9 cellular contexts compared by ENCODE assay signal in genomic region chr3:50333744-50334328, GRCh38. TPM values are rescaled to one million over a fixed set of nuclear protein-coding genes. Genes with fewer than 3 reads are reported as not detected.
DNase-seq lines count a peak whose midpoint lies in the region; ATAC-seq and TF ChIP-seq lines count a peak whose summit lies in the region.
"Had no signal": no experiment of that assay in that cellular context is flagged by ENCODE, and none has a peak within 500 bp of the region (broad histone marks: within the 10 kb centered on the region; RNA-seq: fewer than 3 reads in every experiment).

No MANE protein-coding gene starts in this region.

- peak overlapping the region; percentile 91 for H3K27ac Mint-ChIP-seq in activated CD8-positive, alpha-beta T cell treated with anti-CD3 and anti-CD28 coated beads for 36 hours

- no peak overlapping the region for H2AFZ ChIP-seq in DND-41 (ENCODE audit: low read depth, low read length)

- H3K27me3 ChIP-seq in DND-41 (ENCODE audit: insufficient read depth, low read length, poor library complexity) (no peaks in the 10 kb centered on the region), psoas muscle (ENCODE audit: insufficient read depth in 3 of 3, low read length in 2 of 3) (no peaks in the 10 kb centered on the region)

- H3K27me3 Mint-ChIP-seq in activated CD8-positive, alpha-beta T cell treated with anti-CD3 and anti-CD28 coated beads for 36 hours, result no peaks in the 10 kb centered on the region

- no peaks in the 10 kb centered on the region for H3K9me3 Mint-ChIP-seq in activated CD8-positive, alpha-beta T cell treated with anti-CD3 and anti-CD28 coated beads for 36 hours

- DNase-seq in DND-41 (no peak), foreskin fibroblast (peak; percentile 48 to 60), psoas muscle (peak; percentile 60 to 71), SHP77 (lab: John Stamatoyannopoulos, UW) (no peak), SW 1271 (lab: John Stamatoyannopoulos, UW) (no peak), middle frontal gyrus (ENCODE audit: extremely low spot score, low spot score) (no peak), NCI-H2029 treated with DMSO at 0.1 percent for 48 hours (lab: John Stamatoyannopoulos, UW) (no peak)
- no peak for DNase-seq in activated CD8-positive, alpha-beta T cell treated with anti-CD3 and anti-CD28 coated beads for 36 hours
- DNase-seq: central memory CD4-positive, alpha-beta T cell had no signal

- H3K4me1 ChIP-seq in DND-41 (ENCODE audit: insufficient read depth, low read length) (peaks cover 76% of the 10 kb centered on the region), psoas muscle (peaks cover 45% of the 10 kb centered on the region)

- peaks cover 53% of the 10 kb centered on the region for H4K20me1 ChIP-seq in DND-41 (ENCODE audit: insufficient read depth, low read length)

- H3K4me2 ChIP-seq in DND-41 (ENCODE audit: insufficient read depth, low read length), result peak overlapping the region; percentile 81

- POLR2A ChIA-PET in activated CD8-positive, alpha-beta T cell treated with anti-CD3 and anti-CD28 coated beads for 36 hours (lab: Charles Lee), result interaction anchor here (0.7 to 12.3 kb wide), 3 partner anchors 14 to 35 kb away, joined by 3 to 137 read pairs (median 126); partner anchors contain the start of genes CYB561D2, HYAL2, HYAL3 and NAA80

- H3K4me3 ChIP-seq in DND-41 (ENCODE audit: low read depth in 1 of 2, low read length in 2 of 2) (0 out of 4 replicates have a peak overlapping the region, but pooled peaks of 1 of the 2 experiments have one; percentile 29), foreskin fibroblast (ENCODE audit: low read depth in 1 of 2, low read length in 2 of 2) (no peak overlapping the region), psoas muscle (peak overlapping the region; percentile 93)

- peak overlapping the region; percentile 39; the same call in 1 of the 2 replicates for H3K9ac ChIP-seq in DND-41 (ENCODE audit: low read depth, low read length)

- peak overlapping the region; percentile 48; the same call in 1 of the 2 replicates for H3K27ac ChIP-seq in DND-41 (ENCODE audit: low read length)
- peak overlapping the region; percentile 95 for H3K27ac ChIP-seq in psoas muscle

- H3K79me2 ChIP-seq in DND-41 (ENCODE audit: insufficient read depth, low read length), result peaks cover 75% of the 10 kb centered on the region

- no peak for TF ChIP-seq CTCF in DND-41 (IDR thresholded peaks at IDR 0.05; ENCODE audit: borderline replicate concordance, extremely low read depth, low read length, poor library complexity, severe bottlenecking)
- TF ChIP-seq CTCF in activated CD8-positive, alpha-beta T cell treated with anti-CD3 and anti-CD28 coated beads for 36 hours (IDR thresholded peaks at IDR 0.05), result no peak
- TF ChIP-seq CTCF in foreskin fibroblast (IDR thresholded peaks at IDR 0.05; ENCODE audit: low read depth, low read length), result no peak
- TF ChIP-seq CTCF in psoas muscle (IDR thresholded peaks at IDR 0.05), result no peak

- ATAC-seq in DND-41 (ENCODE audit: insufficient read depth, low read depth), result no peak
- ATAC-seq in activated CD8-positive, alpha-beta T cell treated with anti-CD3 and anti-CD28 coated beads for 36 hours, result no peak
- ATAC-seq in psoas muscle, result no peak

- peak overlapping the region; percentile 88 for H3K4me3 Mint-ChIP-seq in activated CD8-positive, alpha-beta T cell treated with anti-CD3 and anti-CD28 coated beads for 36 hours

- H3K36me3 Mint-ChIP-seq in activated CD8-positive, alpha-beta T cell treated with anti-CD3 and anti-CD28 coated beads for 36 hours (ENCODE audit: low read depth), result peaks cover 74% of the 10 kb centered on the region

- no peaks in the 10 kb centered on the region for H3K9me3 ChIP-seq in DND-41 (ENCODE audit: insufficient read depth, low read length, severe bottlenecking)
- H3K9me3 ChIP-seq in psoas muscle, result no peaks in the 10 kb centered on the region

- 43 to 64% (median 46%) methylated on average over 12 of the region's 12 CpGs for WGBS in psoas muscle, 3 donors

- intact Hi-C loops in activated CD8-positive, alpha-beta T cell treated with anti-CD3 and anti-CD28 coated beads for 36 hours (cut with micrococcal nuclease), result no loop called here
- intact Hi-C loops in psoas muscle (cut with DNase I), result no loop called here

- H3K4me1 Mint-ChIP-seq in activated CD8-positive, alpha-beta T cell treated with anti-CD3 and anti-CD28 coated beads for 36 hours (ENCODE audit: low read depth), result peaks cover 32% of the 10 kb centered on the region

- peaks cover 67% of the 10 kb centered on the region for H3K36me3 ChIP-seq in DND-41 (ENCODE audit: insufficient read depth, low read length)
- peaks cover 3 to 41% of the 10 kb centered on the region in 2 donors for H3K36me3 ChIP-seq in psoas muscle (ENCODE audit: insufficient read depth in 1 of 2, low read depth in 1 of 2)

- CTCF ChIA-PET in activated CD8-positive, alpha-beta T cell treated with anti-CD3 and anti-CD28 coated beads for 36 hours (lab: Charles Lee), result interaction anchor here (1.4 to 6.1 kb wide), 3 partner anchors 10 to 108 kb away, joined by 3 to 40 read pairs (median 8); partner anchors contain the start of gene HYAL2

RNA-seq across cellular contexts. Expression of gene TUSC2, which starts 5.8 kb away (rescaled TPM):
- total RNA-seq in activated CD8-positive, alpha-beta T cell treated with anti-CD3 and anti-CD28 coated beads for 36 hours, result 10 to 100 TPM; 16.7 to 19.5 TPM
- 10 to 100 TPM; 31.5 to 43.6 (median 33.7) TPM for total RNA-seq in psoas muscle
- polyA plus RNA-seq in psoas muscle, result 100 to 1,000 TPM in 1 of 3 donors, 10 to 100 TPM in 2; 38.0 to 100 (median 84.9) TPM

RNA-seq across cellular contexts. Expression of gene RASSF1, which starts 6.8 kb away (rescaled TPM):
- total RNA-seq in activated CD8-positive, alpha-beta T cell treated with anti-CD3 and anti-CD28 coated beads for 36 hours, result 10 to 100 TPM; 75.8 to 76.5 TPM
- total RNA-seq in psoas muscle, result 10 to 100 TPM; 10.1 to 24.2 (median 14.9) TPM
- 10 to 100 TPM; 33.3 to 84.5 (median 37.9) TPM for polyA plus RNA-seq in psoas muscle

RNA-seq across cellular contexts. Expression of gene HYAL2, which starts 11.3 kb away (rescaled TPM):
- 1 to 10 TPM; 3.9 to 4.1 TPM for total RNA-seq in activated CD8-positive, alpha-beta T cell treated with anti-CD3 and anti-CD28 coated beads for 36 hours
- 10 to 100 TPM; 20.6 to 42.8 (median 25.6) TPM for total RNA-seq in psoas muscle
- polyA plus RNA-seq in psoas muscle, result 10 to 100 TPM; 25.3 to 61.7 (median 41.8) TPM

RNA-seq across cellular contexts. Expression of gene ZMYND10, which starts 11.7 kb away (rescaled TPM):
- total RNA-seq in activated CD8-positive, alpha-beta T cell treated with anti-CD3 and anti-CD28 coated beads for 36 hours, result 1 to 10 TPM; 1.5 to 2.6 TPM
- total RNA-seq in psoas muscle, result under 1 TPM; 0.24 to 0.99 (median 0.57) TPM
- polyA plus RNA-seq in psoas muscle, result under 1 TPM; 0.23 to 0.99 (median 0.51) TPM

RNA-seq across cellular contexts. Expression of gene NPRL2, which starts 16.7 kb away (rescaled TPM):
- 10 to 100 TPM; 41.3 to 44.7 TPM for total RNA-seq in activated CD8-positive, alpha-beta T cell treated with anti-CD3 and anti-CD28 coated beads for 36 hours
- 10 to 100 TPM; 16.1 to 29.5 (median 19.6) TPM for total RNA-seq in psoas muscle
- polyA plus RNA-seq in psoas muscle, result 10 to 100 TPM; 21.5 to 36.6 (median 21.7) TPM

Comparison
In these comparisons a context has a peak if more than half of its experiments do, and no peak if none do; other contexts are left out.
1. DNase-seq: peak in foreskin fibroblast (2 of 2) and psoas muscle (2 of 2); none in DND-41 (single experiment), activated CD8-positive, alpha-beta T cell treated with anti-CD3 and anti-CD28 coated beads for 36 hours (single experiment), SHP77 (0 of 2), SW 1271 (0 of 2), middle frontal gyrus (single experiment) and NCI-H2029 treated with DMSO at 0.1 percent for 48 hours (single experiment).
2. RNA of gene HYAL2, which starts 11.3 kb away (total RNA-seq): 20.6 to 42.8 TPM in psoas muscle; 3.9 to 4.1 TPM in activated CD8-positive, alpha-beta T cell treated with anti-CD3 and anti-CD28 coated beads for 36 hours; every median in the first group is over 4 times any median in the second.